In the genomic region with DNA sequence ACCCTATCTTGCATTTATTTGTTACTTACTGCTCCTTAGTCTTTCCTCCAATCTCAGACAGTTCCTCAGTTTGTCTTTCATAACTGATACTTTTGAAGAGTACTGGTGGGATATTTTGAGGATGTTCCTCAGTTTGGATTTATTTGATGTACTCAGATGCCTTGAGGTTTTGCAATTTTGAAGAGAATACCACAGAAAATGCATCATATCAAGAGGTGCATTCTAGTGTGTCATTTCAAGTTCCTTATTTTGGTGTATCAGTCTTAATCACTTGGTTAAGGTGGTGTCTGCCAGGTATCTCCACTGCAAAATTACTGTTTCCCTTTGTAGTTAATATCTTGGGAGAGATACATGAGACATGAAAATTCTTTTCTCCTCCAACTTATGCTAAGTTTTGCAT, we compare ENCODE assay signal across 20 cellular contexts.
DNase-seq lines count a peak whose midpoint lies in the region; ATAC-seq lines count a peak whose summit lies in the region.
"Had no signal": no experiment of that assay in that cellular context is flagged by ENCODE, and none has a peak within 500 bp of the region (broad histone marks: within the 10 kb centered on the region; RNA-seq: fewer than 3 reads in every experiment).

No MANE protein-coding gene starts in this region.

- no peaks in the 10 kb centered on the region for H3K9me3 Mint-ChIP-seq in central memory CD8-positive, alpha-beta T cell
- H3K9me3 Mint-ChIP-seq: activated naive CD4-positive, alpha-beta T cell treated with anti-CD3 and anti-CD28 coated beads, Interleukin-2, amount 50 U/mL, for 72 hours; HFFc6; natural killer cell had no signal

- no peak overlapping the region for H3K4me3 Mint-ChIP-seq in central memory CD8-positive, alpha-beta T cell
- H3K4me3 Mint-ChIP-seq: HFFc6, natural killer cell had no signal

- H3K27ac Mint-ChIP-seq in central memory CD8-positive, alpha-beta T cell (ENCODE audit: low read depth): peak overlapping the region; percentile 53
- H3K27ac Mint-ChIP-seq: activated naive CD4-positive, alpha-beta T cell treated with anti-CD3 and anti-CD28 coated beads, Interleukin-2, amount 50 U/mL, for 72 hours; HFFc6 had no signal

- peak; percentile 66 for ATAC-seq in GM18508 (IDR thresholded peaks at IDR 0.05; ENCODE audit: insufficient read depth, unreplicated experiment)
- ATAC-seq in GM21717 (IDR thresholded peaks at IDR 0.05; ENCODE audit: unreplicated experiment): peak; percentile 61
- peak; percentile 61 for ATAC-seq in HG03175 (IDR thresholded peaks at IDR 0.05; ENCODE audit: unreplicated experiment)
- no peak for ATAC-seq in central memory CD8-positive, alpha-beta T cell (replicated peaks; ENCODE audit: extremely low read depth, poor library complexity, severe bottlenecking)
- ATAC-seq in GM19455 (IDR thresholded peaks at IDR 0.05; ENCODE audit: unreplicated experiment): no peak
- no peak for ATAC-seq in GM21619 (IDR thresholded peaks at IDR 0.05; ENCODE audit: unreplicated experiment)
- ATAC-seq: foreskin keratinocyte, natural killer cell, psoas muscle had no signal

- no peak for DNase-seq in central memory CD8-positive, alpha-beta T cell (ENCODE audit: low spot score in 2 of 2)
- no peak for DNase-seq in stimulated activated naive CD4-positive, alpha-beta T cell (lab: John Stamatoyannopoulos, UW)
- no peak for DNase-seq in LoVo (ENCODE audit: low spot score)
- DNase-seq: activated CD4-positive, alpha-beta T cell treated with anti-CD3 and anti-CD28 coated beads for 48 hours; caudate nucleus; DMS53; foreskin keratinocyte; HFFc6; KG1; natural killer cell; NCI-H1436 treated with DMSO at 0.1 percent for 48 hours; NCI-H446; psoas muscle; stimulated activated CD4-positive, alpha-beta T cell treated with anti-CD3 and anti-CD28 coated beads, Interleukin-12 subunit alpha, Interleukin-12 subunit beta, amount 100 ng/mL, for 4 hours had no signal

- peaks cover 16% of the 10 kb centered on the region for H3K36me3 Mint-ChIP-seq in central memory CD8-positive, alpha-beta T cell (ENCODE audit: insufficient read depth)

- peaks cover 2% of the 10 kb centered on the region for H3K4me1 Mint-ChIP-seq in central memory CD8-positive, alpha-beta T cell

- no peaks in the 10 kb centered on the region for H3K27me3 Mint-ChIP-seq in central memory CD8-positive, alpha-beta T cell

Comparison
In these comparisons a context has a peak if more than half of its experiments do, and no peak if none do; other contexts are left out.
1. ATAC-seq: peak in GM18508 (single experiment), GM21717 (single experiment) and HG03175 (single experiment); none in central memory CD8-positive, alpha-beta T cell (single experiment), GM19455 (single experiment) and GM21619 (single experiment).